In genomic region chr9:110189001-110189400, GRCh38 we compare ENCODE assay signal across 10 cellular contexts. TPM values are rescaled to one million over a fixed set of nuclear protein-coding genes. Genes with fewer than 3 reads are reported as not detected.
DNase-seq lines count a peak whose midpoint lies in the region; ATAC-seq, FAIRE-seq and TF ChIP-seq lines count a peak whose summit lies in the region.
"Had no signal": no experiment of that assay in that cellular context is flagged by ENCODE, and none has a peak within 500 bp of the region (broad histone marks: within the 10 kb centered on the region; RNA-seq: fewer than 3 reads in every experiment).

No MANE protein-coding gene starts in this region.

- no peak overlapping the region for H3K4me3 Mint-ChIP-seq in naive thymus-derived CD8-positive, alpha-beta T cell

- no peaks in the 10 kb centered on the region for H3K9me3 Mint-ChIP-seq in naive thymus-derived CD8-positive, alpha-beta T cell

- H3K4me1 ChIP-seq in HepG2 (ENCODE audit: insufficient read depth, low read length), result peaks cover 68% of the 10 kb centered on the region

- no peaks in the 10 kb centered on the region for H3K36me3 Mint-ChIP-seq in naive thymus-derived CD8-positive, alpha-beta T cell

- TF ChIP-seq POLR2A in HepG2 (IDR thresholded peaks at IDR 0.05; ENCODE audit: insufficient read depth in 1 of 2, low read depth in 2 of 2, low read length in 2 of 2) (no peak), GM18505 (IDR thresholded peaks at IDR 0.05; ENCODE audit: borderline replicate concordance, extremely low read depth, insufficient read depth, insufficient read length) (no peak)

- intact Hi-C loops in HepG2 (cut with micrococcal nuclease; ENCODE audit: unreplicated experiment), result no loop called here

- no peak for TF ChIP-seq EP300 in HepG2 (IDR thresholded peaks at IDR 0.05; ENCODE audit: low read depth in 2 of 2, low read length in 2 of 2)
- TF ChIP-seq EP300 in HepG2 (CRISPR knock-in tag; IDR thresholded peaks at IDR 0.05; ENCODE audit: borderline replicate concordance), result no peak

- no peaks in the 10 kb centered on the region for H4K20me1 ChIP-seq in HepG2 (ENCODE audit: insufficient read depth, low read length)

- peak overlapping the region; percentile 16 for H2AFZ ChIP-seq in HepG2 (ENCODE audit: low read length)

- in situ Hi-C loops in HepG2 (cut with HindIII; ENCODE audit: extremely low pct_ligation_motif_present, low pct_unique_long_range_greater_than_20kb), result no loop called here

- H3K27me3 Mint-ChIP-seq in naive thymus-derived CD8-positive, alpha-beta T cell, result peaks cover 0 to 3% (median 0%) of the 10 kb centered on the region in 5 donors

- TF ChIP-seq RAD21 in HepG2 (CRISPR knock-in tag; IDR thresholded peaks at IDR 0.05), result no peak

- H3K27me3 ChIP-seq in HepG2 (ENCODE audit: control insufficient read depth in 1 of 2, insufficient read depth in 2 of 2, low read length in 2 of 2), result no peaks in the 10 kb centered on the region

- H3K4me3 ChIP-seq in HepG2 (replicated peaks in 1 of 3; ENCODE audit: insufficient read depth in 1 of 3, low read depth in 2 of 3, low read length in 3 of 3), result no peak overlapping the region

- peak; percentile 53 for FAIRE-seq in HepG2 (lab: Jason Lieb, UNC)

- CTCF ChIA-PET in HepG2 (lab: Yijun Ruan, JAX; ENCODE audit: low intra/inter-chr PET ratio, low total read pairs), result no interaction called here

- H3K36me3 ChIP-seq in KOPT-K1 (ENCODE audit: insufficient read depth, low read length) (no peaks in the 10 kb centered on the region), HepG2 (replicated peaks in 1 of 2; ENCODE audit: control insufficient read depth in 1 of 2, insufficient read depth in 2 of 2, low read length in 2 of 2) (no peaks in the 10 kb centered on the region)

- H3K27ac ChIP-seq in KOPT-K1 (ENCODE audit: low read depth, low read length, poor library complexity, severe bottlenecking) (peak overlapping the region; percentile 52), HepG2 (ENCODE audit: extremely low read length, insufficient read depth, low read length) (peak overlapping the region; percentile 37), substantia nigra (ENCODE audit: low read depth, low read length, poor library complexity, severe bottlenecking) (peak overlapping the region; percentile 66)

- POLR2A ChIA-PET in HepG2 (lab: Yijun Ruan, JAX), result interaction anchor here (0.6 to 1.2 kb wide), 3 partner anchors 9 to 67 kb away, joined by 4 to 7 read pairs (median 5); partner anchors contain the start of gene TXN
- POLR2A ChIA-PET in naive thymus-derived CD8-positive, alpha-beta T cell (lab: Charles Lee), result no interaction called here

- H3K27ac Mint-ChIP-seq in naive thymus-derived CD8-positive, alpha-beta T cell, result peak overlapping the region in 4 of 10 donors; percentile 3 to 68 (median 42)

- H3K4me2 ChIP-seq in HepG2 (ENCODE audit: low read depth, low read length), result no peak overlapping the region

- DNase-seq in SKM-1 (lab: John Stamatoyannopoulos, UW; ENCODE audit: unreplicated experiment) (peak; percentile 6), HepG2 (ENCODE audit: low spot score) (peak; percentile 33), substantia nigra (lab: John Stamatoyannopoulos, UW) (peak in 28 of 49 donors; percentile 2 to 61 (median 10))
- DNase-seq in naive thymus-derived CD8-positive, alpha-beta T cell, result no peak
- DNase-seq in stimulated activated CD4-positive, alpha-beta T cell treated with anti-CD3 and anti-CD28 coated beads, Interleukin-12 subunit alpha, Interleukin-12 subunit beta, amount 100 ng/mL, for 4 hours, result no peak

- H3K9me3 ChIP-seq in KOPT-K1 (ENCODE audit: insufficient read depth, low read length, poor library complexity, severe bottlenecking), result no peaks in the 10 kb centered on the region
- H3K9me3 ChIP-seq in HepG2 (ENCODE audit: low read length), result no peaks in the 10 kb centered on the region

- TF ChIP-seq CTCF in HepG2 (CRISPR knock-in tag; IDR thresholded peaks at IDR 0.05), result no peak

- BruUV-seq in HepG2 (replicated peaks; lab: Mats Ljungman, UMichigan), result no TSS peak

- 33% methylated on average over 4 of the region's 4 CpGs for WGBS in HepG2 (ENCODE audit: low lambda C conversion rate)

- H3K9ac ChIP-seq in HepG2 (ENCODE audit: insufficient read depth, low read depth, low read length), result peak overlapping the region; percentile 6; the same call in 1 of the 2 replicates

- H3K79me2 ChIP-seq in HepG2 (ENCODE audit: insufficient read depth, low read length), result no peaks in the 10 kb centered on the region

- ATAC-seq in HepG2 (peak; percentile 92), HG03469 (IDR thresholded peaks at IDR 0.05; ENCODE audit: unreplicated experiment) (no peak), GM18505 (IDR thresholded peaks at IDR 0.05; ENCODE audit: unreplicated experiment) (no peak)
- ATAC-seq in naive thymus-derived CD8-positive, alpha-beta T cell, result no peak
- ATAC-seq: Panc1 had no signal

- H3K4me1 Mint-ChIP-seq in naive thymus-derived CD8-positive, alpha-beta T cell, result peaks cover 0 to 6% (median 3%) of the 10 kb centered on the region in 4 donors

TF ChIP-seq in HepG2, 621 proteins besides CTCF, POLR2A, EP300 and RAD21 (continues in another document):
- TF ChIP-seq ZNF337 (CRISPR knock-in tag; IDR thresholded peaks at IDR 0.05; ENCODE audit: borderline replicate concordance, low read depth), result no peak
- TF ChIP-seq ZNF354B (CRISPR knock-in tag; IDR thresholded peaks at IDR 0.05), result no peak
- peak; percentile 73; the same call in 1 of the 2 replicates for TF ChIP-seq SOX5 (CRISPR knock-in tag; IDR thresholded peaks at IDR 0.05; ENCODE audit: borderline replicate concordance)
- TF ChIP-seq ZNF562 (CRISPR knock-in tag; IDR thresholded peaks at IDR 0.05; ENCODE audit: borderline replicate concordance), result no peak
- no peak for TF ChIP-seq NFYC (CRISPR knock-in tag; IDR thresholded peaks at IDR 0.05)
- no peak for TF ChIP-seq MYPOP (CRISPR knock-in tag; IDR thresholded peaks at IDR 0.05)
- no peak for TF ChIP-seq TAF15 (IDR thresholded peaks at IDR 0.05; ENCODE audit: low read depth, low read length, poor library complexity, severe bottlenecking)
- TF ChIP-seq RXRB (CRISPR knock-in tag; IDR thresholded peaks at IDR 0.05; ENCODE audit: borderline replicate concordance), result peak; percentile 39; the same call in 1 of the 2 replicates
- peak; percentile 37; the same call in 1 of the 2 replicates for TF ChIP-seq HDAC2 (CRISPR knock-in tag; IDR thresholded peaks at IDR 0.05)
- TF ChIP-seq IKZF5 (CRISPR knock-in tag; IDR thresholded peaks at IDR 0.05), result 0 out of 2 replicates have a peak, but pooled peaks have one; percentile 41

RNA-seq across cellular contexts. Expression of gene C9orf152, which starts 19.0 kb away (rescaled TPM):
- total RNA-seq in HepG2 (2016; rRNA removed; fragmentation: Illumina TruSeq; extraction: Trizol), result 0.24 and 0.67 TPM in 2 replicates
- 0.09 and 0.20 TPM in 2 replicates for total RNA-seq in HepG2 (2016; cell fraction: cytosol; rRNA removed; fragmentation: Illumina TruSeq; extraction: Trizol; ENCODE audit: low read depth)
- 0.24 and 0.42 TPM in 2 replicates for total RNA-seq in HepG2 (2016; cell fraction: insoluble cytoplasmic fraction; rRNA removed; fragmentation: Illumina TruSeq; extraction: Trizol)
- 0.48 and 0.56 TPM in 2 replicates for total RNA-seq in HepG2 (2016; cell fraction: membrane; rRNA removed; fragmentation: Illumina TruSeq; extraction: Trizol)
- total RNA-seq in HepG2 (2016; cell fraction: nucleus; rRNA removed; fragmentation: Illumina TruSeq; extraction: Trizol), result 0.13 TPM in 1 of 2 replicates, not detected in the other
- 0.18 and 0.48 TPM in 2 replicates for polyA plus RNA-seq in HepG2 (2011; rRNA removed)
- 0.15 and 0.16 TPM in 2 replicates for polyA plus RNA-seq in HepG2 (2011; cell fraction: cytosol; rRNA removed)
- polyA plus RNA-seq in HepG2 (2011; cell fraction: nucleus; rRNA removed), result 0.09 and 0.18 TPM in 2 replicates
- polyA plus RNA-seq in HepG2 (2012), result 0.24 and 0.53 TPM in 2 replicates
- polyA plus RNA-seq in HepG2 (2016; cell fraction: cytosol; fragmentation: Illumina TruSeq; extraction: Trizol; ENCODE audit: low read depth), result 0.19 and 0.31 TPM in 2 replicates
- 1.7 and 2.2 TPM in 2 replicates for polyA plus RNA-seq in HepG2 (2016; cell fraction: insoluble cytoplasmic fraction; fragmentation: Illumina TruSeq; extraction: Trizol; ENCODE audit: low read depth)
- polyA plus RNA-seq in HepG2 (2016; cell fraction: membrane; fragmentation: Illumina TruSeq; extraction: Trizol; ENCODE audit: low read depth), result 0.93 and 1.0 TPM in 2 replicates
- polyA plus RNA-seq in HepG2 (2016; cell fraction: nucleus; fragmentation: Illumina TruSeq; extraction: Trizol; ENCODE audit: insufficient read depth, low read depth), result 0.94 and 1.7 TPM in 2 replicates
- polyA minus RNA-seq in HepG2 (2011; rRNA and poly(A)+ RNA removed; ENCODE audit: low replicate concordance), result 0.60 TPM in 1 of 2 replicates, not detected in the other
- 0.40 and 0.79 TPM in 2 replicates for polyA minus RNA-seq in HepG2 (2011; cell fraction: cytosol; rRNA and poly(A)+ RNA removed)
- 0.13 TPM in 1 of 2 replicates, not detected in the other for polyA minus RNA-seq in HepG2 (2011; cell fraction: nucleus; rRNA and poly(A)+ RNA removed)
- not detected for total RNA-seq in naive thymus-derived CD8-positive, alpha-beta T cell
- polyA plus RNA-seq in naive thymus-derived CD8-positive, alpha-beta T cell, result not detected
- total RNA-seq: activated CD8-positive, alpha-beta memory T cell treated with anti-CD3 and anti-CD28 coated beads for 36 hours had no signal

Comparison
In these comparisons a context has a peak if more than half of its experiments do, and no peak if none do; other contexts are left out.
1. DNase-seq: peak in SKM-1 (single experiment), HepG2 (single experiment) and substantia nigra (28 of 49); none in naive thymus-derived CD8-positive, alpha-beta T cell (0 of 10) and stimulated activated CD4-positive, alpha-beta T cell treated with anti-CD3 and anti-CD28 coated beads, Interleukin-12 subunit alpha, Interleukin-12 subunit beta, amount 100 ng/mL, for 4 hours (single experiment).
2. Peak in every context shown above with its lines, with median percentiles within 50 percentile points of each other: H3K27ac ChIP-seq.